8 cellular contexts compared by ENCODE assay signal in genomic region chr15:75516513-75516912, GRCh38.
A peak's percentile ranks its signal among the peaks of the same experiment; 100 is the strongest.
DNase-seq lines count a peak whose midpoint lies in the region; FAIRE-seq lines count a peak whose summit lies in the region.
"Not testable (repeated sequence)": the region's sequence is repeated elsewhere in the genome, so short reads cannot be mapped to it uniquely, and the experiment has no call there.

No MANE protein-coding gene starts in this region.

- not testable (repeated sequence) for FAIRE-seq in urothelium cell line (lab: Jason Lieb, UNC)

- DNase-seq in DMS53 treated with DMSO at 0.1 percent for 48 hours (lab: John Stamatoyannopoulos, UW; ENCODE audit: unreplicated experiment) (peak; percentile 14), HS-27A (ENCODE audit: low read depth) (peak; percentile 72), RKO (ENCODE audit: low spot score) (peak; percentile 86), amniotic stem cell (lab: John Stamatoyannopoulos, UW) (peak; percentile 57), dermis microvascular lymphatic vessel endothelial cell (ENCODE audit: low read depth in 2 of 2) (peak; percentile 31 to 80), glomerular visceral epithelial cell (ENCODE audit: extremely low spot score) (peak; percentile 75), non-pigmented ciliary epithelial cell (ENCODE audit: low read depth) (peak; percentile 44), urothelium cell line (ENCODE audit: low spot score) (peak; percentile 35)

Comparison
In these comparisons a context has a peak if more than half of its experiments do, and no peak if none do; other contexts are left out.
1. Peak in every context shown above with its lines: DNase-seq.
2. DNase-seq: peak in every context shown above with its lines; median percentile 86 in RKO; 75 in glomerular visceral epithelial cell; 72 in HS-27A; 57 in amniotic stem cell; 56 in dermis microvascular lymphatic vessel endothelial cell; 44 in non-pigmented ciliary epithelial cell; 35 in urothelium cell line; 14 in DMS53 treated with DMSO at 0.1 percent for 48 hours.